In genomic region chr17:77331161-77331864, GRCh38 we compare ENCODE assay signal across 8 cellular contexts.
DNase-seq lines count a peak whose midpoint lies in the region; ATAC-seq and TF ChIP-seq lines count a peak whose summit lies in the region.

No MANE protein-coding gene starts in this region.

- H3K27me3 Mint-ChIP-seq in T-helper 2 cell treated with Interferon-gamma antibody and Interleukin-4, amounts not matched to agents 5 μg/mL and 100 μg/mL, for 36 hours (ENCODE audit: low read depth): no peaks in the 10 kb centered on the region

- peaks cover 43% of the 10 kb centered on the region for H3K4me1 Mint-ChIP-seq in T-helper 2 cell treated with Interferon-gamma antibody and Interleukin-4, amounts not matched to agents 5 μg/mL and 100 μg/mL, for 36 hours (ENCODE audit: low read depth)

- peaks cover 0 to 6% of the 10 kb centered on the region in 2 donors for H3K4me1 ChIP-seq in ascending aorta

- peaks cover 12% of the 10 kb centered on the region for H3K36me3 Mint-ChIP-seq in T-helper 2 cell treated with Interferon-gamma antibody and Interleukin-4, amounts not matched to agents 5 μg/mL and 100 μg/mL, for 36 hours (ENCODE audit: low read depth)

- no peak overlapping the region for H3K27ac ChIP-seq in ascending aorta

- TF ChIP-seq CTCF in GM13977 (IDR thresholded peaks at IDR 0.05; ENCODE audit: extremely low read depth, insufficient read depth, missing control alignments) (peak; percentile 94), ascending aorta (IDR thresholded peaks at IDR 0.05) (peak; percentile 92 to 99 (median 94))

- H3K9me3 ChIP-seq in ascending aorta: no peaks in the 10 kb centered on the region

- no peaks in the 10 kb centered on the region for H3K36me3 ChIP-seq in ascending aorta

- H3K4me3 Mint-ChIP-seq in T-helper 2 cell treated with Interferon-gamma antibody and Interleukin-4, amounts not matched to agents 5 μg/mL and 100 μg/mL, for 36 hours: peak overlapping the region; percentile 79

- DNase-seq in GM13977 (ENCODE audit: low spot score) (peak; percentile 89), NCI-H187 treated with DMSO at 0.1 percent for 48 hours (lab: John Stamatoyannopoulos, UW) (peak; percentile 2), ascending aorta (ENCODE audit: low spot score in 2 of 2) (peak; percentile 74 to 97), hippocampal formation (lab: John Stamatoyannopoulos, UW) (peak; percentile 53 to 81), skeletal muscle cell (ENCODE audit: low read depth) (peak; percentile 48)
- DNase-seq in T-helper 2 cell treated with Interferon-gamma antibody and Interleukin-4, amounts not matched to agents 5 μg/mL and 100 μg/mL, for 36 hours (ENCODE audit: low spot score): peak; percentile 92

- intact Hi-C loops in ascending aorta (cut with DNase I): loop anchor here (1.0 kb wide), 3 partner anchors 41 to 164 kb away; no protein-coding TSS in a partner anchor

- H3K27me3 ChIP-seq in ascending aorta: no peaks in the 10 kb centered on the region

- ATAC-seq in HG02938 (IDR thresholded peaks at IDR 0.05; ENCODE audit: unreplicated experiment) (peak; percentile 64), GM18858 (IDR thresholded peaks at IDR 0.05; ENCODE audit: unreplicated experiment) (no peak)

- H3K27ac Mint-ChIP-seq in T-helper 2 cell treated with Interferon-gamma antibody and Interleukin-4, amounts not matched to agents 5 μg/mL and 100 μg/mL, for 36 hours: peak overlapping the region; percentile 90

- in situ Hi-C loops in GM13977 (cut with MboI; ENCODE audit: low pct_unique_long_range_greater_than_20kb, low sequenced_read_pairs, unreplicated experiment): loop anchor here (25.0 kb wide), 1 partner anchor 681 kb away; no protein-coding TSS in a partner anchor

- peaks cover 8% of the 10 kb centered on the region for H3K9me3 Mint-ChIP-seq in T-helper 2 cell treated with Interferon-gamma antibody and Interleukin-4, amounts not matched to agents 5 μg/mL and 100 μg/mL, for 36 hours

- H3K4me3 ChIP-seq in ascending aorta (peak overlapping the region in 1 of 2 donors; percentile 25), skeletal muscle cell (ENCODE audit: low read depth, low read length) (no peak overlapping the region)

Comparison
In these comparisons a context has a peak if more than half of its experiments do, and no peak if none do; other contexts are left out.
1. DNase-seq: peak in every context shown above with its lines; median percentile 92 in T-helper 2 cell treated with Interferon-gamma antibody and Interleukin-4, amounts not matched to agents 5 μg/mL and 100 μg/mL, for 36 hours; 89 in GM13977; 86 in ascending aorta; 67 in hippocampal formation; 48 in skeletal muscle cell; 2 in NCI-H187 treated with DMSO at 0.1 percent for 48 hours.